ENCODE assay signal across 14 cellular contexts in the genomic region with DNA sequence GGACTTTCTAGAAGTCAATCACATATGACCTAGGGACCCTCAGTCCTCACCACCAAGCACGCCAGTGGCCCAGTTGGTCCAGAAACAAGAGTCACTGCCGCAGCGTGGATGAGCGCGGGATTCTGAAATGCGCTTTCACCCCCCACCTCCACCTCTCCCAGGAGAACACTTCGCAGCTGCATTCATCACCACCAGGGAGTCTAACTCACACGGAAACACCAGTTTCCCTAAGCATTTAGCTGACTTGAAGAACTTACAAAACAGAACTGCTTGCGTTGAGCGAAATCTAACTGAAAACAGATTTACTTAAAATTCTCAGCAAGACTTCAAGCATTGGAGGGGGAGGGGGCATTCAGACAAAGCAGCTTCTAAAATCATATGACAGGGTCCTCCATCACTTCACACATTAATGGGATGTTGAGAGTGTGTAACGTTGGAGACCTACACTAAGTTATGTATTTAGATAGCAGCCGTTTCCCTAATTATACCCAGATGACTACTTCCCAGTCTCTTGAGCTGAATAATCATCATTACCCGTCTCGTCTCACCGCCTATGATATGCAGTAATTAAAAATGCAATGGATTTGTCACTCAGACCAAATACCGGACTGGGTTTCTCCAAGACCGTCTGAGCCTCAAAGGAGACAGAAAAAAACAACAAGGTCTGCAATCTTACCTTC.
DNase-seq lines count a peak whose midpoint lies in the region; ATAC-seq and TF ChIP-seq lines count a peak whose summit lies in the region.
"Had no signal": no experiment of that assay in that cellular context is flagged by ENCODE, and none has a peak within 500 bp of the region (broad histone marks: within the 10 kb centered on the region; RNA-seq: fewer than 3 reads in every experiment).

No MANE protein-coding gene starts in this region.

- H3K4me3 ChIP-seq in HFF-Myc (replicated peaks; ENCODE audit: low read depth, low read length): no peak overlapping the region
- H3K4me3 ChIP-seq: right atrium auricular region, stomach had no signal

- DNase-seq in AG09319 (ENCODE audit: extremely low read depth, low read depth): peak; percentile 67
- DNase-seq in HFF-Myc (ENCODE audit: extremely low read depth, low read depth): peak; percentile 56
- peak; percentile 51 for DNase-seq in astrocyte of the hippocampus (ENCODE audit: low read depth, low spot score)
- peak; percentile 84 for DNase-seq in kidney glomerular epithelial cell (lab: John Stamatoyannopoulos, UW)
- no peak for DNase-seq in GM10248 (ENCODE audit: extremely low spot score)
- DNase-seq in NCI-H226: no peak
- no peak for DNase-seq in stimulated activated CD4-positive, alpha-beta T cell treated with anti-CD3 and anti-CD28 coated beads, Interleukin-2, amount 100 ng/mL, for 24 hours
- DNase-seq: activated CD4-positive, alpha-beta memory T cell treated with anti-CD3 and anti-CD28 coated beads, Interleukin-2, amount 10 ng/mL, durations not matched to agents 7 days and 5 days; activated effector memory CD4-positive, alpha-beta T cell treated with anti-CD3 and anti-CD28 coated beads, Interleukin-2, amount 50 U/mL, for 16 hours; erythroblast; Kasumi-1; stomach had no signal

- POLR2A ChIA-PET in GM10248 (lab: Yijun Ruan, JAX): no interaction called here

- CTCF ChIA-PET in GM10248 (lab: Yijun Ruan, JAX): no interaction called here

- no peak for ATAC-seq in HG02763 (IDR thresholded peaks at IDR 0.05; ENCODE audit: unreplicated experiment)

- TF ChIP-seq CTCF in AG09319 (IDR thresholded peaks at IDR 0.05; ENCODE audit: low read depth, low read length) (peak; percentile 9), HFF-Myc (IDR thresholded peaks at IDR 0.05; ENCODE audit: low read depth, low read length, missing control alignments) (no peak), GM10248 (IDR thresholded peaks at IDR 0.05; ENCODE audit: control extremely low read depth, extremely low read depth, low read depth, missing control alignments) (no peak)

Comparison
In these comparisons a context has a peak if more than half of its experiments do, and no peak if none do; other contexts are left out.
1. DNase-seq: peak in AG09319 (single experiment), HFF-Myc (single experiment), astrocyte of the hippocampus (single experiment) and kidney glomerular epithelial cell (single experiment); none in GM10248 (single experiment), NCI-H226 (single experiment) and stimulated activated CD4-positive, alpha-beta T cell treated with anti-CD3 and anti-CD28 coated beads, Interleukin-2, amount 100 ng/mL, for 24 hours (0 of 2).